ENCODE assay signal across 8 cellular contexts in the genomic region with DNA sequence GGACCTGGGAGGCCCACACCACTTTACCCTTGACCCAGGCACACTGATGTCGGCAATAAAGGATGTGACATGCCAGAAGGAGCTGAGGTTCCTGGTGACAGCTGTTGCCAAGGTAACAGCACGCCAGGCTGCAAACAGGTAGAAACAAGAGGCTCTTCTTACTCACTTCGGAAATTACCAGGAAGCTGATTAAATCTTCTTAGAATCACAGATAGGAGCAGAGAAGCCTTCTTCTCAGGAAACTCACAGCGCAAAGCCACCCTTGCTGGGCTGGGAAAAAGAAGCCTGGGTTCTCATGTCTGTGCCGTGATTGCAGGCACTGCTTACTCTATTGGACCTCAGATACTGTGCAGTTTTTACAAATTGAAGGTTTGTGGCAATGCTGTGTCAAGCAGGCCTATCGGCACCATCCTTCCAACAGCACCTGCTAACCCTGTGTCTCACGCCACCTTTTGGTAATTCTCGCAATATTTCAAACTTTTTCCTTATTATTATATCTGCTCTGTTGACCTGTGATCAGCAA.
A peak's percentile ranks its signal among the peaks of the same experiment; 100 is the strongest.
DNase-seq lines count a peak whose midpoint lies in the region; ATAC-seq, FAIRE-seq and TF ChIP-seq lines count a peak whose summit lies in the region.

No MANE protein-coding gene starts in this region.

- no peaks in the 10 kb centered on the region for H3K36me3 ChIP-seq in K562 (ENCODE audit: control insufficient read depth, insufficient read depth, low read length)

- no peak for FAIRE-seq in K562 (lab: Jason Lieb, UNC)

- no peak overlapping the region for H3K9ac ChIP-seq in K562 (ENCODE audit: insufficient read depth in 1 of 2, low read depth in 2 of 2, low read length in 2 of 2)

- peak; percentile 20 for DNase-seq in ELR (ENCODE audit: low read depth)
- peak; percentile 32 to 98 (median 73) for DNase-seq in T-helper 2 cell
- no peak for DNase-seq in K562 (ENCODE audit: extremely low read depth in 1 of 4, low spot score in 3 of 4)
- peak; percentile 58 for DNase-seq in stimulated activated CD4-positive, alpha-beta T cell treated with anti-CD3 and anti-CD28 coated beads, Interleukin-12 subunit alpha, Interleukin-12 subunit beta, amount 100 ng/mL, for 4 hours
- DNase-seq in dedifferentiated amniotic fluid mesenchymal stem cell (ENCODE audit: extremely low spot score) = no peak
- no peak for DNase-seq in NCI-H345 (lab: John Stamatoyannopoulos, UW)

- no peaks in the 10 kb centered on the region for H3K9me3 ChIP-seq in K562 (replicated peaks; ENCODE audit: control insufficient read depth, insufficient read depth, low read depth, low read length)

- peaks cover 0 to 4% of the 10 kb centered on the region in 2 experiments; a peak in 1 of 5 replicates for H3K27me3 ChIP-seq in K562 (ENCODE audit: control insufficient read depth in 2 of 2, insufficient read depth in 2 of 2, low read length in 2 of 2)

- H3K79me2 ChIP-seq in K562 (ENCODE audit: control insufficient read depth, insufficient read depth, low read length) = no peaks in the 10 kb centered on the region

- H4K20me1 ChIP-seq in K562 (replicated peaks; ENCODE audit: control insufficient read depth, insufficient read depth, low read length) = peaks cover 3% of the 10 kb centered on the region; the same call in 1 of the 2 replicates

- intact Hi-C loops in K562 (cut with micrococcal nuclease) = no loop called here

- ATAC-seq in K562 (peak; percentile 34; the same call in 1 of the 3 replicates), HG02759 (IDR thresholded peaks at IDR 0.05; ENCODE audit: unreplicated experiment) (no peak), GM18873 (IDR thresholded peaks at IDR 0.05; ENCODE audit: low FRiP score, unreplicated experiment) (no peak)

- H2AFZ ChIP-seq in K562 (ENCODE audit: low read depth, low read length) = no peak overlapping the region

- BruUV-seq in K562 (replicated peaks; lab: Mats Ljungman, UMichigan) = no TSS peak

- peak in 1 of 2 experiments; percentile 21; a peak in 1 of 4 replicates for TF ChIP-seq RAD21 in K562 (CRISPR knock-in tag; conservative IDR thresholded peaks at IDR 0.05 in 1 of 2, IDR thresholded peaks at IDR 0.05 in 1 of 2)

- no peak for TF ChIP-seq POLR2A in K562 (conservative IDR thresholded peaks at IDR 0.05)

- H3K4me3 ChIP-seq in K562 = no peak overlapping the region

- no peak overlapping the region for H3K4me2 ChIP-seq in K562 (ENCODE audit: insufficient read depth, low read length)

- H3K9me1 ChIP-seq in K562 (ENCODE audit: control insufficient read depth, insufficient read depth, low read length) = peaks cover 4% of the 10 kb centered on the region

- no peak for TF ChIP-seq EP300 in K562 (IDR thresholded peaks at IDR 0.05; ENCODE audit: low read length)

- CTCF ChIA-PET in K562 (lab: Yijun Ruan, JAX; ENCODE audit: low intra/inter-chr PET ratio) = no interaction called here

- peaks cover 6 to 14% of the 10 kb centered on the region in 2 experiments; a peak in 3 of 5 replicates for H3K4me1 ChIP-seq in K562 (replicated peaks in 1 of 2; ENCODE audit: control insufficient read depth in 2 of 2, insufficient read depth in 2 of 2, low read length in 2 of 2)

- POLR2A ChIA-PET in K562 (lab: Yijun Ruan, JAX) = interaction anchor here (1.0 to 1.5 kb wide), 2 partner anchors 8 to 12 kb away, joined by 3 to 6 read pairs; no protein-coding TSS in a partner anchor

- in situ Hi-C loops in K562 (cut with MboI) = no loop called here

- peak in 2 of 3 experiments; percentile 4 to 29; a peak in 1 of 6 replicates for TF ChIP-seq CTCF in K562 (IDR thresholded peaks at IDR 0.05 in 2 of 3, conservative IDR thresholded peaks at IDR 0.05 in 1 of 3; ENCODE audit: insufficient read depth in 2 of 3, low read depth in 1 of 3, low read length in 3 of 3)

- WGBS in K562 (ENCODE audit: insufficient coverage, low coverage, missing lambda C conversion rate) = under 1% methylated on average over 8 of the region's 8 CpGs

- H3K27ac ChIP-seq in K562 (ENCODE audit: extremely low read depth, low read depth, low read length) = no peak overlapping the region

TF ChIP-seq in K562, 482 proteins besides CTCF, POLR2A, EP300 and RAD21 (continues in another document):
- TF ChIP-seq FOXJ2 (tag; IDR thresholded peaks at IDR 0.05) (peak; percentile 91), XRCC5 (IDR thresholded peaks at IDR 0.05; ENCODE audit: low read depth, low read length) (no peak), CHD1 (IDR thresholded peaks at IDR 0.05; ENCODE audit: low read length) (no peak), SRSF3 (IDR thresholded peaks at IDR 0.05; ENCODE audit: insufficient read depth, low read length) (no peak), RFX1 (IDR thresholded peaks at IDR 0.05) (peak; percentile 87), CBFB (CRISPR knock-in tag; IDR thresholded peaks at IDR 0.05) (no peak), FOXA3 (CRISPR knock-in tag; conservative IDR thresholded peaks at IDR 0.05 in 1 of 2, IDR thresholded peaks at IDR 0.05 in 1 of 2) (no peak), TAF1 (IDR thresholded peaks at IDR 0.05; ENCODE audit: control insufficient read depth, extremely low read depth, insufficient read depth, low read length, severe bottlenecking) (no peak), RBM39 (optimal IDR thresholded peaks at IDR 0.05; ENCODE audit: low read depth, low read length) (no peak), NFE2 (IDR thresholded peaks at IDR 0.05; ENCODE audit: low read depth) (no peak), RBBP5 (IDR thresholded peaks at IDR 0.05; ENCODE audit: borderline replicate concordance, insufficient read depth, low read length, poor library complexity, severe bottlenecking) (no peak), RHOXF2B (CRISPR knock-in tag; conservative IDR thresholded peaks at IDR 0.05) (no peak), CTBP1 (IDR thresholded peaks at IDR 0.05; ENCODE audit: borderline replicate concordance) (peak; percentile 33; the same call in 1 of the 2 replicates), ZNF318 (IDR thresholded peaks at IDR 0.05; ENCODE audit: borderline replicate concordance in 1 of 2, low read depth in 1 of 2) (no peak)

Comparison
In these comparisons a context has a peak if more than half of its experiments do, and no peak if none do; other contexts are left out.
1. DNase-seq: peak in ELR (single experiment), T-helper 2 cell (5 of 5) and stimulated activated CD4-positive, alpha-beta T cell treated with anti-CD3 and anti-CD28 coated beads, Interleukin-12 subunit alpha, Interleukin-12 subunit beta, amount 100 ng/mL, for 4 hours (single experiment); none in K562 (0 of 4), dedifferentiated amniotic fluid mesenchymal stem cell (single experiment) and NCI-H345 (single experiment).